ENCODE assay signal across 1 cellular context in the genomic region with DNA sequence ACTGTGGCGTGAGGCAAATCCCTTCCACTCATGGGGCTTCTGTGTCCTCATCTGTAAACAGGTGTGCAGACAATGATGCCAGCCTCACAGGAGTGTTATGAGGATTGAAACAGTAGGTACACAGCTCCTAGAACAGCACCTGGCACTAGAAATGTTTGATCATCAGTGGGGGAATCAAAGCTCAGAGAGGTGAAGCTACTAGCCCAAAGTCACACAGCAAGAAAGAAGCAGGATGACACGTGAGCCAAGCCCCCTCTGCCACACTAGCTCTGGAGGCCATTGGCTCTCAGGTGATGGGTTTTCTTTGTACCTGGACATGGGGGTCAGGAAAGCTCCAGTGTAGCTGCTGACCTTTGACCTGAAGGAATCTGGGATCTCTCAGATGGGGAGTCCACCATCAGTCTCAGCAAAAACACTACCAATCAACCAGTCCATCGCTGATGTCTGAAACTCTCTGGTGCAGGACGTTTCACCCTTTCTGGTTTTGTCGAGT.
TF ChIP-seq lines count a peak whose summit lies in the region.

No MANE protein-coding gene starts in this region.

TF ChIP-seq in IMR-90, 13 proteins besides CTCF, POLR2A, EP300 and RAD21:
- TF ChIP-seq FOS (IDR thresholded peaks at IDR 0.05; ENCODE audit: low read depth, low read length) (no peak), MXI1 (IDR thresholded peaks at IDR 0.05; ENCODE audit: borderline replicate concordance, low read depth, low read length) (no peak), RFX5 (IDR thresholded peaks at IDR 0.05; ENCODE audit: low read depth, low read length) (no peak), RCOR1 (IDR thresholded peaks at IDR 0.05; ENCODE audit: insufficient replicate concordance, low read length) (no peak), CHD1 (IDR thresholded peaks at IDR 0.05; ENCODE audit: low read depth, low read length) (no peak), CEBPB (IDR thresholded peaks at IDR 0.05; ENCODE audit: low read depth, low read length) (no peak), NFE2L2 (IDR thresholded peaks at IDR 0.05; ENCODE audit: low read depth, low read length) (no peak), BHLHE40 (IDR thresholded peaks at IDR 0.05; ENCODE audit: low read depth, low read length) (no peak), MAFK (IDR thresholded peaks at IDR 0.05; ENCODE audit: low read depth, low read length) (no peak), MAZ (IDR thresholded peaks at IDR 0.05; ENCODE audit: borderline replicate concordance, low read depth, low read length) (no peak), SMC3 (IDR thresholded peaks at IDR 0.05; ENCODE audit: low read depth, low read length) (no peak)
- TF ChIP-seq, protein P1, sequence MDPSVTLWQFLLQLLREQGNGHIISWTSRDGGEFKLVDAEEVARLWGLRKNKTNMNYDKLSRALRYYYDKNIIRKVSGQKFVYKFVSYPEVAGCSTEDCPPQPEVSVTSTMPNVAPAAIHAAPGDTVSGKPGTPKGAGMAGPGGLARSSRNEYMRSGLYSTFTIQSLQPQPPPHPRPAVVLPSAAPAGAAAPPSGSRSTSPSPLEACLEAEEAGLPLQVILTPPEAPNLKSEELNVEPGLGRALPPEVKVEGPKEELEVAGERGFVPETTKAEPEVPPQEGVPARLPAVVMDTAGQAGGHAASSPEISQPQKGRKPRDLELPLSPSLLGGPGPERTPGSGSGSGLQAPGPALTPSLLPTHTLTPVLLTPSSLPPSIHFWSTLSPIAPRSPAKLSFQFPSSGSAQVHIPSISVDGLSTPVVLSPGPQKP (IDR thresholded peaks at IDR 0.05; ENCODE audit: borderline replicate concordance, low read depth, low read length) = no peak
- TF ChIP-seq, protein P2, sequence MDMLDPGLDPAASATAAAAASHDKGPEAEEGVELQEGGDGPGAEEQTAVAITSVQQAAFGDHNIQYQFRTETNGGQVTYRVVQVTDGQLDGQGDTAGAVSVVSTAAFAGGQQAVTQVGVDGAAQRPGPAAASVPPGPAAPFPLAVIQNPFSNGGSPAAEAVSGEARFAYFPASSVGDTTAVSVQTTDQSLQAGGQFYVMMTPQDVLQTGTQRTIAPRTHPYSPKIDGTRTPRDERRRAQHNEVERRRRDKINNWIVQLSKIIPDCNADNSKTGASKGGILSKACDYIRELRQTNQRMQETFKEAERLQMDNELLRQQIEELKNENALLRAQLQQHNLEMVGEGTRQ (IDR thresholded peaks at IDR 0.05; ENCODE audit: low read depth, low read length) = no peak
